20 cellular contexts compared by ENCODE assay signal in the genomic region with DNA sequence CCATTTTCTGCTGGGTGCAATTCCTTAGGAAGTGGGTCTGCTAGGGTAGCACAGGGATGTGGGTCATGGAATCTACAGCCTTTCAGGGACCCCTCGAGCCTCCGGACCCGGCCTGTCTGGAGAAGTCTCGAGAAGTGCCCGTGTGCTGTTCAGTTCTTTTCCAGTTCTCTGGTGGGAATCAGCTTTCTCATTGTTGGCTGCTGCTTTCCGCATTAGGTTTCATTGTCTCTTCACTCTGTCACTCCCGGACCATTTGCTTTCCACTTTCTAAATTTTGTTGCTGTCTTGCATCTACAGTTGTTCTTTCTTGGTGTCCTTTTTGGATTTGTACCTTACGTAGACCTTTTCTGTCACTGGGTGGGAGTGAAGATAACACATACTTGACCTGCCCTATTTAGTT. TPM values are rescaled to one million over a fixed set of nuclear protein-coding genes. Genes with fewer than 3 reads are reported as not detected.
A peak's percentile ranks its signal among the peaks of the same experiment; 100 is the strongest.
DNase-seq lines count a peak whose midpoint lies in the region; ATAC-seq, FAIRE-seq and TF ChIP-seq lines count a peak whose summit lies in the region.
"Had no signal": no experiment of that assay in that cellular context is flagged by ENCODE, and none has a peak within 500 bp of the region (broad histone marks: within the 10 kb centered on the region; RNA-seq: fewer than 3 reads in every experiment).

No MANE protein-coding gene starts in this region.

- 80% methylated on average over 8 of the region's 8 CpGs for WGBS in hepatocyte (ENCODE audit: low lambda C conversion rate, missing lambda C conversion rate)

- H3K27ac Mint-ChIP-seq in Calu3 (ENCODE audit: unreplicated experiment) = peak overlapping the region; percentile 88
- H3K27ac Mint-ChIP-seq: activated CD4-positive, alpha-beta memory T cell treated with anti-CD3 and anti-CD28 coated beads, Interleukin-2, amount 10 ng/mL, durations not matched to agents 7 days and 5 days had no signal

- H3K79me2 ChIP-seq in OCI-LY7 (ENCODE audit: insufficient read depth, low read depth, low read length) (peaks cover 98% of the 10 kb centered on the region), hepatocyte (peaks cover 96% of the 10 kb centered on the region)

- H3K36me3 ChIP-seq in OCI-LY7 (ENCODE audit: insufficient read depth, low read length) = no peaks in the 10 kb centered on the region; the same call in 1 of the 2 replicates
- H3K36me3 ChIP-seq in hepatocyte (replicated peaks; ENCODE audit: insufficient read depth, low read depth) = no peaks in the 10 kb centered on the region
- H3K36me3 ChIP-seq in skeletal muscle satellite cell (ENCODE audit: insufficient read depth, low read length) = no peaks in the 10 kb centered on the region

- ATAC-seq in HG02763 (IDR thresholded peaks at IDR 0.05; ENCODE audit: unreplicated experiment) (no peak), GM18909 (IDR thresholded peaks at IDR 0.05; ENCODE audit: poor library complexity, unreplicated experiment) (no peak), GM19351 (IDR thresholded peaks at IDR 0.05; ENCODE audit: unreplicated experiment) (no peak)
- ATAC-seq: T-cell had no signal

- no peaks in the 10 kb centered on the region for H3K9me2 ChIP-seq in OCI-LY7 (ENCODE audit: insufficient read depth, low read length)
- H3K9me2 ChIP-seq in hepatocyte (replicated peaks; ENCODE audit: insufficient read depth) = no peaks in the 10 kb centered on the region

- H3K4me1 ChIP-seq in OCI-LY7 (ENCODE audit: insufficient read depth, low read length, poor library complexity, severe bottlenecking) = peaks cover 85% of the 10 kb centered on the region
- peaks cover 14% of the 10 kb centered on the region for H3K4me1 ChIP-seq in hepatocyte (ENCODE audit: insufficient read depth)
- H3K4me1 ChIP-seq in skeletal muscle satellite cell (ENCODE audit: control insufficient read depth, insufficient read depth, low read length) = peaks cover 18% of the 10 kb centered on the region

- CTCF ChIA-PET in Calu3 (lab: Charles Lee) = no interaction called here
- CTCF ChIA-PET in OCI-LY7 (lab: Charles Lee; ENCODE audit: unreplicated experiment) = no interaction called here

- no peaks in the 10 kb centered on the region for H3K9me3 Mint-ChIP-seq in Calu3 (ENCODE audit: low read depth, unreplicated experiment)
- H3K9me3 Mint-ChIP-seq: activated CD4-positive, alpha-beta memory T cell treated with anti-CD3 and anti-CD28 coated beads, Interleukin-2, amount 10 ng/mL, durations not matched to agents 7 days and 5 days; T-cell had no signal

- BruUV-seq in Calu3 (replicated peaks; lab: Mats Ljungman, UMichigan) (no TSS peak), OCI-LY7 (replicated peaks; lab: Mats Ljungman, UMichigan) (no TSS peak)

- DNase-seq in Calu3 (no peak), OCI-LY7 (ENCODE audit: low spot score) (no peak), hepatocyte (ENCODE audit: low spot score) (no peak), H54 (ENCODE audit: insufficient read length, low spot score) (no peak)
- DNase-seq: activated CD4-positive, alpha-beta memory T cell treated with anti-CD3 and anti-CD28 coated beads, Interleukin-2, amount 10 ng/mL, durations not matched to agents 7 days and 5 days; DMS79; IMR-90; left colon; NCI-H2081 treated with DMSO at 0.1 percent for 48 hours; NCI-H510A treated with DMSO at 0.1 percent for 48 hours; occipital lobe; Right ventricle myocardium superior; stimulated activated CD4-positive, alpha-beta T cell treated with anti-CD3 and anti-CD28 coated beads, Interleukin-4, amount 100 ng/mL, for 24 hours; T-cell had no signal

- TF ChIP-seq POLR2A in H54 (IDR thresholded peaks at IDR 0.05; ENCODE audit: low read depth, low read length) = no peak

- no peaks in the 10 kb centered on the region for H3K27me3 ChIP-seq in hepatocyte
- no peaks in the 10 kb centered on the region for H3K27me3 ChIP-seq in skeletal muscle satellite cell (ENCODE audit: control insufficient read depth, insufficient read depth, low read length)

- no peak for FAIRE-seq in H54 (lab: Jason Lieb, UNC)
- FAIRE-seq: endometrium had no signal

- peak overlapping the region; percentile 41 for H3K4me2 ChIP-seq in OCI-LY7 (ENCODE audit: low read length)
- peak overlapping the region; percentile 16 for H3K4me2 ChIP-seq in hepatocyte
- peak overlapping the region; percentile 28 for H3K4me2 ChIP-seq in skeletal muscle satellite cell (ENCODE audit: low read length)

- H3K27ac ChIP-seq in OCI-LY7 (ENCODE audit: low read depth, low read length, poor library complexity, severe bottlenecking) = no peak overlapping the region
- H3K27ac ChIP-seq in hepatocyte = peak overlapping the region; percentile 10

- peak overlapping the region; percentile 86 for H3K4me3 Mint-ChIP-seq in Calu3 (ENCODE audit: low read depth, unreplicated experiment)
- H3K4me3 Mint-ChIP-seq: activated CD4-positive, alpha-beta memory T cell treated with anti-CD3 and anti-CD28 coated beads, Interleukin-2, amount 10 ng/mL, durations not matched to agents 7 days and 5 days had no signal

- H3K4me3 ChIP-seq in OCI-LY7 (ENCODE audit: low read depth, low read length, poor library complexity, severe bottlenecking) (no peak overlapping the region), hepatocyte (no peak overlapping the region), skeletal muscle satellite cell (ENCODE audit: low read length) (no peak overlapping the region)
- H3K4me3 ChIP-seq: skin epidermis had no signal

- intact Hi-C loops in Calu3 (cut with micrococcal nuclease; ENCODE audit: unreplicated experiment) (loop anchor here (5.0 kb wide), 1 partner anchor 37 kb away; the partner anchor contains the start of genes OFD1 and TRAPPC2), OCI-LY7 (cut with micrococcal nuclease; ENCODE audit: unreplicated experiment) (loop anchor here (5.0 kb wide), 1 partner anchor 37 kb away; the partner anchor contains the start of genes OFD1 and TRAPPC2)

- H3K27me3 Mint-ChIP-seq in Calu3 (ENCODE audit: unreplicated experiment) = no peaks in the 10 kb centered on the region
- H3K27me3 Mint-ChIP-seq: activated CD4-positive, alpha-beta memory T cell treated with anti-CD3 and anti-CD28 coated beads, Interleukin-2, amount 10 ng/mL, durations not matched to agents 7 days and 5 days had no signal

- POLR2A ChIA-PET in OCI-LY7 (lab: Charles Lee) = interaction anchor here (1.4 to 5.1 kb wide), 4 partner anchors 8 to 60 kb away, joined by 3 to 43 read pairs (median 4); partner anchors contain the start of gene RAB9A

- peaks cover 62% of the 10 kb centered on the region for H3K4me1 Mint-ChIP-seq in Calu3 (ENCODE audit: low read depth, unreplicated experiment)

- H3K9me3 ChIP-seq in OCI-LY7 (ENCODE audit: low read length) = no peaks in the 10 kb centered on the region
- no peaks in the 10 kb centered on the region for H3K9me3 ChIP-seq in hepatocyte (ENCODE audit: low read depth)
- no peaks in the 10 kb centered on the region for H3K9me3 ChIP-seq in skeletal muscle satellite cell (replicated peaks; ENCODE audit: low read length)

- H3K9ac ChIP-seq in skeletal muscle satellite cell (ENCODE audit: low read depth, low read length) = no peak overlapping the region

- peaks cover 53% of the 10 kb centered on the region for H3K36me3 Mint-ChIP-seq in Calu3 (ENCODE audit: insufficient read depth, unreplicated experiment)

- H2AFZ ChIP-seq in OCI-LY7 (ENCODE audit: low read length) (no peak overlapping the region), hepatocyte (no peak overlapping the region)

- peaks cover 27% of the 10 kb centered on the region; the same call in 1 of the 2 replicates for H4K20me1 ChIP-seq in OCI-LY7 (ENCODE audit: insufficient read depth, low read length)
- peaks cover 62% of the 10 kb centered on the region for H4K20me1 ChIP-seq in hepatocyte (ENCODE audit: insufficient read depth, poor library complexity, severe bottlenecking)

- TF ChIP-seq CTCF in Calu3 (IDR thresholded peaks at IDR 0.05; ENCODE audit: unreplicated experiment) = no peak
- no peak for TF ChIP-seq CTCF in OCI-LY7 (conservative IDR thresholded peaks at IDR 0.05; ENCODE audit: low read length)
- TF ChIP-seq CTCF in hepatocyte (IDR thresholded peaks at IDR 0.05; ENCODE audit: poor library complexity) = no peak

RNA-seq across cellular contexts. Expression of gene RAB9A, which starts 6.1 kb away (rescaled TPM):
- 41.4 and 42.4 TPM in 2 replicates for total RNA-seq in Calu3 (2022)
- total RNA-seq in OCI-LY7 (2014; rRNA removed; shearing (Covaris generic)) = 11.2 and 14.1 TPM in 2 replicates
- 9.4 and 11.7 TPM in 2 replicates for total RNA-seq in OCI-LY7 (2022)
- 66.1 and 73.0 TPM in 2 replicates for total RNA-seq in hepatocyte
- 51.2 and 53.9 TPM in 2 replicates for polyA plus RNA-seq in hepatocyte
- 31.9 and 34.5 TPM in 2 replicates for total RNA-seq in skeletal muscle satellite cell (2012; rRNA removed)

RNA-seq across cellular contexts. Expression of gene TRAPPC2, which starts 39.4 kb away (rescaled TPM):
- total RNA-seq in Calu3 (2022) = 20.8 and 25.1 TPM in 2 replicates
- total RNA-seq in OCI-LY7 (2014; rRNA removed; shearing (Covaris generic)) = 16.4 and 22.2 TPM in 2 replicates
- total RNA-seq in OCI-LY7 (2022) = 27.0 and 32.3 TPM in 2 replicates
- 23.4 and 24.8 TPM in 2 replicates for total RNA-seq in hepatocyte
- 11.7 and 15.8 TPM in 2 replicates for polyA plus RNA-seq in hepatocyte
- 10.0 and 10.6 TPM in 2 replicates for total RNA-seq in skeletal muscle satellite cell (2012; rRNA removed)

RNA-seq across cellular contexts. Expression of gene OFD1, which starts 39.6 kb away (rescaled TPM):
- total RNA-seq in Calu3 (2022) (46.4 and 57.0 TPM in 2 replicates), OCI-LY7 (2022) (64.7 and 69.8 TPM in 2 replicates), hepatocyte (23.5 and 27.6 TPM in 2 replicates)
- total RNA-seq in OCI-LY7 (2014; rRNA removed; shearing (Covaris generic)) = 60.7 and 71.0 TPM in 2 replicates
- 23.5 and 30.6 TPM in 2 replicates for polyA plus RNA-seq in hepatocyte
- total RNA-seq in skeletal muscle satellite cell (2012; rRNA removed) = 9.1 and 18.6 TPM in 2 replicates

RNA-seq across cellular contexts. Expression of gene TCEANC, which starts 42.0 kb away (rescaled TPM):
- 1.7 and 2.1 TPM in 2 replicates for total RNA-seq in Calu3 (2022)
- total RNA-seq in OCI-LY7 (2014; rRNA removed; shearing (Covaris generic)) = 4.5 and 6.0 TPM in 2 replicates
- 4.0 and 4.8 TPM in 2 replicates for total RNA-seq in OCI-LY7 (2022)
- total RNA-seq in hepatocyte = 5.4 and 5.5 TPM in 2 replicates
- 1.8 and 2.0 TPM in 2 replicates for polyA plus RNA-seq in hepatocyte
- 1.7 and 1.8 TPM in 2 replicates for total RNA-seq in skeletal muscle satellite cell (2012; rRNA removed)
